ENCODE assay signal across 21 cellular contexts in the genomic region with DNA sequence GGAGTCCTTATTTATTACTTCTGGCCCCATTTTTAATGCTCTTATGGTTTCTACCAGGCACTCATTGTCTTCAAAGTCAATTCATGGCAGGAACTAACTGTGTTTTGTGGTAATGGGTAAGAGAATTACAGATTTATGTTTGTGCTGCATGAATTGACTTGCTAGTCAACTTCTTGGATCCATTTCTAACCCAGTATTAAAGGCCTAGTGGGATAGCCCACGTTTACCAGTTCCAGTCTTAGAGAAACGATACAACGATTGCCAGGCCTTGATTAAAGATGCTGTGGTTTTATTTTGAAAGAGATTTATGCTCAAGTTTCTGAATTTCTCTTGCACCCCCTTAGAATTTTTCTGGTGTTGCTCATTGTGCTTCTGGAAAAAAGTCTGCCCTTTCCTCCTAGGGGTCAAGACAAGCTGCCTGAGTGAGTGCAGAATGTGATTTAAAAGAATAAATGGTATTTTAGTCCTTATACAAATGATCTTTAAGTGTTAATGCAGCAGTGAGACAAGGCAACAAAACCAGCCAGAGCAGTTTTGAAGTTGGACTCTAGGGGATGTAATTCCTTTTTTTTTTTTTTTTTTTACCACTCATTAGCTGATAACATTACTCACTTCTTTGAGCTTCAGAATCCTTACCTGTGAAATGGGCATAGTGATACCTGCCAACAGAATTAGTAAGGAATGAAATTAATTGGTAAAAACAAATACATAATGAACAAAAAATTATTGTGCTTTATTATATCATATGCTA.
DNase-seq lines count a peak whose midpoint lies in the region; ATAC-seq and TF ChIP-seq lines count a peak whose summit lies in the region.
"Had no signal": no experiment of that assay in that cellular context is flagged by ENCODE, and none has a peak within 500 bp of the region (broad histone marks: within the 10 kb centered on the region; RNA-seq: fewer than 3 reads in every experiment).

No MANE protein-coding gene starts in this region.

- H3K27ac ChIP-seq in ascending aorta: no peak overlapping the region

- H3K27me3 ChIP-seq in ascending aorta (no peaks in the 10 kb centered on the region), H7 (ENCODE audit: control insufficient read depth, insufficient read depth, low read length) (no peaks in the 10 kb centered on the region)

- DNase-seq in natural killer cell (no peak), astrocyte of the hippocampus (ENCODE audit: low read depth, low spot score) (peak; percentile 39), memory B cell (ENCODE audit: low spot score in 2 of 2) (no peak), ascending aorta (ENCODE audit: low spot score in 2 of 2) (no peak), Right ventricle myocardium superior (no peak), H7 (no peak)
- DNase-seq in natural killer cell treated with Interleukin-12 subunit alpha and Interleukin-12 subunit beta and Interleukin-15 and Interleukin-18, amount 100 ng/mL, for 72 hours (ENCODE audit: low spot score): no peak
- DNase-seq: activated CD4-positive, alpha-beta T cell treated with anti-CD3 and anti-CD28 coated beads, Interleukin-2, amount 50 U/mL, for 4 hours; activated effector memory CD4-positive, alpha-beta T cell treated with Interleukin-2 at 50 U/mL for 16 hours; AML-193; Caco-2; dermis blood vessel endothelial cell; KG1; NCI-H1694 treated with DMSO at 0.1 percent for 48 hours; NCI-H526 treated with DMSO at 0.1 percent for 48 hours; stimulated activated CD4-positive, alpha-beta T cell treated with anti-CD3 and anti-CD28 coated beads, Interleukin-15, amount 100 ng/mL, for 24 hours; trophoblast cell had no signal

- peak overlapping the region; percentile 21 to 37 for H3K27ac Mint-ChIP-seq in natural killer cell
- no peak overlapping the region for H3K27ac Mint-ChIP-seq in natural killer cell treated with Interleukin-12 subunit alpha and Interleukin-12 subunit beta and Interleukin-15 and Interleukin-18, amount 100 ng/mL, for 72 hours
- peak overlapping the region; percentile 17 for H3K27ac Mint-ChIP-seq in memory B cell

- no peak overlapping the region for H3K4me3 ChIP-seq in ascending aorta
- no peak overlapping the region for H3K4me3 ChIP-seq in H7 (ENCODE audit: insufficient read depth, low read depth, low read length)

- H3K4me1 Mint-ChIP-seq in natural killer cell (peaks cover 19 to 25% of the 10 kb centered on the region in 2 donors), memory B cell (peaks cover 4% of the 10 kb centered on the region)
- peaks cover 19 to 22% of the 10 kb centered on the region in 2 donors for H3K4me1 Mint-ChIP-seq in natural killer cell treated with Interleukin-12 subunit alpha and Interleukin-12 subunit beta and Interleukin-15 and Interleukin-18, amount 100 ng/mL, for 72 hours (ENCODE audit: low read depth in 2 of 2)

- H3K36me3 Mint-ChIP-seq in natural killer cell: peaks cover 33% of the 10 kb centered on the region
- peaks cover 54% of the 10 kb centered on the region for H3K36me3 Mint-ChIP-seq in natural killer cell treated with Interleukin-12 subunit alpha and Interleukin-12 subunit beta and Interleukin-15 and Interleukin-18, amount 100 ng/mL, for 72 hours
- peaks cover 51% of the 10 kb centered on the region for H3K36me3 Mint-ChIP-seq in memory B cell

- H3K4me3 Mint-ChIP-seq in natural killer cell (no peak overlapping the region), memory B cell (no peak overlapping the region)
- no peak overlapping the region for H3K4me3 Mint-ChIP-seq in natural killer cell treated with Interleukin-12 subunit alpha and Interleukin-12 subunit beta and Interleukin-15 and Interleukin-18, amount 100 ng/mL, for 72 hours
- H3K4me3 Mint-ChIP-seq: T-helper 2 cell treated with Interferon-gamma antibody and Interleukin-4, amounts not matched to agents 5 μg/mL and 100 μg/mL, for 36 hours had no signal

- H3K9me3 ChIP-seq in ascending aorta: peaks cover 0 to 11% of the 10 kb centered on the region in 2 donors
- H3K9me3 ChIP-seq: Caco-2 had no signal

- no peak for TF ChIP-seq CTCF in natural killer cell (IDR thresholded peaks at IDR 0.05)
- TF ChIP-seq CTCF in ascending aorta (IDR thresholded peaks at IDR 0.05): no peak

- no peaks in the 10 kb centered on the region for H3K36me3 ChIP-seq in ascending aorta
- H3K36me3 ChIP-seq in H7 (replicated peaks; ENCODE audit: control insufficient read depth, insufficient read depth, low read length): no peaks in the 10 kb centered on the region

- no peak for ATAC-seq in natural killer cell
- ATAC-seq in natural killer cell treated with Interleukin-12 subunit alpha and Interleukin-12 subunit beta and Interleukin-15 and Interleukin-18, amount 100 ng/mL, for 72 hours: no peak
- ATAC-seq in memory B cell (ENCODE audit: low read depth): no peak
- ATAC-seq in Right ventricle myocardium superior (ENCODE audit: poor library complexity): no peak
- ATAC-seq in HG02973 (IDR thresholded peaks at IDR 0.05; ENCODE audit: unreplicated experiment): no peak
- ATAC-seq: sciatic nerve, SK-N-SH treated with all-trans-retinoic acid at 6 μM for 48 hours had no signal

- no peaks in the 10 kb centered on the region for H3K27me3 Mint-ChIP-seq in natural killer cell (ENCODE audit: low read depth in 2 of 2)
- no peaks in the 10 kb centered on the region for H3K27me3 Mint-ChIP-seq in natural killer cell treated with Interleukin-12 subunit alpha and Interleukin-12 subunit beta and Interleukin-15 and Interleukin-18, amount 100 ng/mL, for 72 hours
- no peaks in the 10 kb centered on the region for H3K27me3 Mint-ChIP-seq in memory B cell

- no peaks in the 10 kb centered on the region for H3K4me1 ChIP-seq in ascending aorta
- H3K4me1 ChIP-seq: Caco-2 had no signal

- intact Hi-C loops in natural killer cell (cut with micrococcal nuclease): no loop called here
- intact Hi-C loops in ascending aorta (cut with DNase I): no loop called here
- intact Hi-C loops in Right ventricle myocardium superior (cut with DNase I): no loop called here

- peaks cover 4 to 13% of the 10 kb centered on the region in 2 donors for H3K9me3 Mint-ChIP-seq in natural killer cell
- peaks cover 6% of the 10 kb centered on the region for H3K9me3 Mint-ChIP-seq in natural killer cell treated with Interleukin-12 subunit alpha and Interleukin-12 subunit beta and Interleukin-15 and Interleukin-18, amount 100 ng/mL, for 72 hours
- H3K9me3 Mint-ChIP-seq in memory B cell: peaks cover 4% of the 10 kb centered on the region

Comparison
In these comparisons a context has a peak if more than half of its experiments do, and no peak if none do; other contexts are left out.
1. H3K27ac Mint-ChIP-seq: peak in natural killer cell (2 of 2) and memory B cell (single experiment); none in natural killer cell treated with Interleukin-12 subunit alpha and Interleukin-12 subunit beta and Interleukin-15 and Interleukin-18, amount 100 ng/mL, for 72 hours (0 of 2).